21 cellular contexts compared by ENCODE assay signal in the genomic region with DNA sequence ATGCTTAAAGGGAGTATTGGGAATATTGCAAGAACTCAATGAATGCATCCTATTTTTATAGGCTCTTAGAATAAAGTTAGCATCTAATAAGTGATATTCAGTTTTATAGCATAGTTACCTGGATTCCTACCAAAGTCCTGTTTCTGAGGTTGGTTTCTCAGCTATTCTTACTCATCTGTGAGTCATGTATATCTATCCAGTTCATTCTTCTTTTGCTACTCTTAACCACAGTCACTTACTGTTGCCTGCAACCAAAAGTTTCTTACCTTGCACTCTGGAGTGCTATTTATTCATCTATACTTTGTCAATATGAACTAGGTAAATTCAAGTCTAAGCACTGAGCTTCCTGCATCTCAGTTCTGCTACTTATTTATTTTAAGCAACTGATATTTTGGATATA.
DNase-seq lines count a peak whose midpoint lies in the region; ATAC-seq, FAIRE-seq and TF ChIP-seq lines count a peak whose summit lies in the region.
"Had no signal": no experiment of that assay in that cellular context is flagged by ENCODE, and none has a peak within 500 bp of the region (broad histone marks: within the 10 kb centered on the region; RNA-seq: fewer than 3 reads in every experiment).

No MANE protein-coding gene starts in this region.

- H3K9me3 Mint-ChIP-seq in MCF 10A (ENCODE audit: unreplicated experiment) = peaks cover 43% of the 10 kb centered on the region

- H3K36me3 ChIP-seq in breast epithelium = no peaks in the 10 kb centered on the region
- no peaks in the 10 kb centered on the region for H3K36me3 ChIP-seq in vagina
- H3K36me3 ChIP-seq: gastrocnemius medialis, ovary, tibial artery had no signal

- no peaks in the 10 kb centered on the region for H3K27me3 Mint-ChIP-seq in MCF 10A (ENCODE audit: insufficient read depth, unreplicated experiment)
- H3K27me3 Mint-ChIP-seq: activated CD4-positive, alpha-beta T cell treated with anti-CD3 and anti-CD28 coated beads, Interleukin-2, amount 10 ng/mL, durations not matched to agents 24 days and 14 days had no signal

- H3K27me3 ChIP-seq in breast epithelium (no peaks in the 10 kb centered on the region), vagina (no peaks in the 10 kb centered on the region)
- H3K27me3 ChIP-seq: gastrocnemius medialis, ovary, tibial artery had no signal

- H3K4me1 ChIP-seq in breast epithelium = no peaks in the 10 kb centered on the region
- no peaks in the 10 kb centered on the region for H3K4me1 ChIP-seq in vagina
- H3K4me1 ChIP-seq: gastrocnemius medialis, tibial artery had no signal

- H3K36me3 Mint-ChIP-seq in MCF 10A (ENCODE audit: insufficient read depth, unreplicated experiment) = no peaks in the 10 kb centered on the region

- TF ChIP-seq CTCF in MCF 10A (IDR thresholded peaks at IDR 0.05; ENCODE audit: unreplicated experiment) = no peak
- TF ChIP-seq CTCF in breast epithelium (IDR thresholded peaks at IDR 0.05) = no peak
- no peak for TF ChIP-seq CTCF in vagina (IDR thresholded peaks at IDR 0.05)

- POLR2A ChIA-PET in MCF 10A (lab: Yijun Ruan, JAX) = no interaction called here

- BruUV-seq in MCF 10A (replicated peaks; lab: Mats Ljungman, UMichigan) = no TSS peak

- H3K27ac ChIP-seq in breast epithelium = no peak overlapping the region
- H3K27ac ChIP-seq in vagina = no peak overlapping the region
- H3K27ac ChIP-seq: gastrocnemius medialis, ovary, tibial artery had no signal

- no peak for TF ChIP-seq POLR2A in breast epithelium (IDR thresholded peaks at IDR 0.05)
- no peak for TF ChIP-seq POLR2A in vagina (IDR thresholded peaks at IDR 0.05)

- H3K4me1 Mint-ChIP-seq in MCF 10A (ENCODE audit: insufficient read depth, unreplicated experiment) = no peaks in the 10 kb centered on the region
- H3K4me1 Mint-ChIP-seq: activated CD4-positive, alpha-beta T cell treated with anti-CD3 and anti-CD28 coated beads, Interleukin-2, amount 10 ng/mL, durations not matched to agents 24 days and 14 days had no signal

- H3K9me3 ChIP-seq in breast epithelium (no peaks in the 10 kb centered on the region), vagina (no peaks in the 10 kb centered on the region)
- H3K9me3 ChIP-seq: gastrocnemius medialis, ovary, tibial artery had no signal

- FAIRE-seq in urothelium cell line (lab: Jason Lieb, UNC) = no peak
- FAIRE-seq: HTR-8/SVneo had no signal

- no peak overlapping the region for H3K27ac Mint-ChIP-seq in MCF 10A (ENCODE audit: low read depth, unreplicated experiment)
- H3K27ac Mint-ChIP-seq: activated CD4-positive, alpha-beta T cell treated with anti-CD3 and anti-CD28 coated beads, Interleukin-2, amount 10 ng/mL, durations not matched to agents 24 days and 14 days; activated T-cell treated with anti-CD3 and anti-CD28 coated beads, Interleukin-2, amount 50 U/mL, for 72 hours; T-helper 2 cell treated with Interferon-gamma antibody and Interleukin-4, amounts not matched to agents 5 μg/mL and 100 μg/mL, for 36 hours had no signal

- intact Hi-C loops in MCF 10A (cut with micrococcal nuclease) = no loop called here
- intact Hi-C loops in breast epithelium (cut with DNase I; ENCODE audit: low total_unique reads) = no loop called here
- intact Hi-C loops in vagina (cut with DNase I) = no loop called here

- H3K4me3 ChIP-seq in breast epithelium (no peak overlapping the region), vagina (no peak overlapping the region)
- H3K4me3 ChIP-seq: gastrocnemius medialis, ovary, tibial artery had no signal

- CTCF ChIA-PET in MCF 10A (lab: Yijun Ruan, JAX) = no interaction called here

- peak; percentile 81 for ATAC-seq in HG03469 (IDR thresholded peaks at IDR 0.05; ENCODE audit: unreplicated experiment)
- ATAC-seq: gastrocnemius medialis had no signal

- no peak overlapping the region for H3K4me3 Mint-ChIP-seq in MCF 10A (ENCODE audit: unreplicated experiment)
- H3K4me3 Mint-ChIP-seq: activated CD4-positive, alpha-beta T cell treated with anti-CD3 and anti-CD28 coated beads, Interleukin-2, amount 10 ng/mL, durations not matched to agents 24 days and 14 days; activated T-cell treated with anti-CD3 and anti-CD28 coated beads, Interleukin-2, amount 50 U/mL, for 72 hours; T-helper 2 cell treated with Interferon-gamma antibody and Interleukin-4, amounts not matched to agents 5 μg/mL and 100 μg/mL, for 36 hours had no signal

- DNase-seq in MCF 10A (ENCODE audit: unreplicated experiment) (peak; percentile 66), breast epithelium (ENCODE audit: low spot score in 2 of 2) (no peak), astrocyte of the hippocampus (ENCODE audit: low read depth, low spot score) (peak; percentile 33), urothelium cell line (ENCODE audit: low spot score) (peak; percentile 40), CD1c-positive myeloid dendritic cell (ENCODE audit: extremely low spot score) (no peak), vagina (ENCODE audit: extremely low spot score in 2 of 2) (no peak)
- DNase-seq in stimulated activated naive CD4-positive, alpha-beta T cell (lab: John Stamatoyannopoulos, UW) = no peak
- DNase-seq: activated CD4-positive, alpha-beta T cell treated with anti-CD3 and anti-CD28 coated beads, Interleukin-2, amount 10 ng/mL, durations not matched to agents 24 days and 14 days; activated T-cell treated with anti-CD3 and anti-CD28 coated beads, Interleukin-2, amount 50 U/mL, for 72 hours; anterior cingulate cortex; Calu3; effector CD4-positive, alpha-beta T cell; gastrocnemius medialis; islet precursor cell; NCI-H1048; ovary; stimulated activated CD4-positive, alpha-beta T cell treated with anti-CD3 and anti-CD28 coated beads, Interleukin-12 subunit alpha, Interleukin-12 subunit beta, amount 100 ng/mL, for 4 hours; tibial artery had no signal

Comparison
In these comparisons a context has a peak if more than half of its experiments do, and no peak if none do; other contexts are left out.
1. DNase-seq: peak in MCF 10A (single experiment), astrocyte of the hippocampus (single experiment) and urothelium cell line (single experiment); none in breast epithelium (0 of 2), CD1c-positive myeloid dendritic cell (single experiment), stimulated activated naive CD4-positive, alpha-beta T cell (0 of 6) and vagina (0 of 2).